1 cellular context compared by ENCODE assay signal in the genomic region with DNA sequence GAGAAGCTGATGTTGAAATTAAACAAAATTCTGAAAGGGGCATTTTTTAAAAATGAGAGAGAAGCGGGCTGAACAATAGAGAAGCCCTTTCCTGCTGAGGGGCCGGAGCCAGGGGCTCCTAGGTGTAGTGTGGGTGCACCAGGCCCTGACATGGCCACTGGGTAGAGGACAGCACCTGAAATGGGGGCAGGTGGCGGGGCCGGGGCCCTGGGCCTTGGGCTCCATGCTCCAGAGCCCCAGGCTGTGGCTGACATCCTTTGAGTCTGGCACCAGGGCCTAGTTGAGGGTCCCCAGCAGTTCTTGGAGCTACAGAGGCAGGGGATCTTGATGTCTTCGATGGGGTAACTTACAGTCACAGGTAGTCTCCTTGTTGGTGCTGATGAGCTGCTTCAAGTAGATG.
TF ChIP-seq lines count a peak whose summit lies in the region.

No MANE protein-coding gene starts in this region.

TF ChIP-seq in GM23338, 12 proteins besides CTCF, POLR2A, EP300 and RAD21 (continued from another document):
- TF ChIP-seq, protein P1, sequence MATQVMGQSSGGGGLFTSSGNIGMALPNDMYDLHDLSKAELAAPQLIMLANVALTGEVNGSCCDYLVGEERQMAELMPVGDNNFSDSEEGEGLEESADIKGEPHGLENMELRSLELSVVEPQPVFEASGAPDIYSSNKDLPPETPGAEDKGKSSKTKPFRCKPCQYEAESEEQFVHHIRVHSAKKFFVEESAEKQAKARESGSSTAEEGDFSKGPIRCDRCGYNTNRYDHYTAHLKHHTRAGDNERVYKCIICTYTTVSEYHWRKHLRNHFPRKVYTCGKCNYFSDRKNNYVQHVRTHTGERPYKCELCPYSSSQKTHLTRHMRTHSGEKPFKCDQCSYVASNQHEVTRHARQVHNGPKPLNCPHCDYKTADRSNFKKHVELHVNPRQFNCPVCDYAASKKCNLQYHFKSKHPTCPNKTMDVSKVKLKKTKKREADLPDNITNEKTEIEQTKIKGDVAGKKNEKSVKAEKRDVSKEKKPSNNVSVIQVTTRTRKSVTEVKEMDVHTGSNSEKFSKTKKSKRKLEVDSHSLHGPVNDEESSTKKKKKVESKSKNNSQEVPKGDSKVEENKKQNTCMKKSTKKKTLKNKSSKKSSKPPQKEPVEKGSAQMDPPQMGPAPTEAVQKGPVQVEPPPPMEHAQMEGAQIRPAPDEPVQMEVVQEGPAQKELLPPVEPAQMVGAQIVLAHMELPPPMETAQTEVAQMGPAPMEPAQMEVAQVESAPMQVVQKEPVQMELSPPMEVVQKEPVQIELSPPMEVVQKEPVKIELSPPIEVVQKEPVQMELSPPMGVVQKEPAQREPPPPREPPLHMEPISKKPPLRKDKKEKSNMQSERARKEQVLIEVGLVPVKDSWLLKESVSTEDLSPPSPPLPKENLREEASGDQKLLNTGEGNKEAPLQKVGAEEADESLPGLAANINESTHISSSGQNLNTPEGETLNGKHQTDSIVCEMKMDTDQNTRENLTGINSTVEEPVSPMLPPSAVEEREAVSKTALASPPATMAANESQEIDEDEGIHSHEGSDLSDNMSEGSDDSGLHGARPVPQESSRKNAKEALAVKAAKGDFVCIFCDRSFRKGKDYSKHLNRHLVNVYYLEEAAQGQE (IDR thresholded peaks at IDR 0.05; ENCODE audit: unreplicated experiment): no peak
- TF ChIP-seq STAT1 (IDR thresholded peaks at IDR 0.05; ENCODE audit: unreplicated experiment) (no peak), EZH2phosphoT487 (IDR thresholded peaks at IDR 0.05; ENCODE audit: unreplicated experiment) (no peak), NANOG (IDR thresholded peaks at IDR 0.05; ENCODE audit: borderline replicate concordance) (no peak), EZH2 (IDR thresholded peaks at IDR 0.05; ENCODE audit: low read depth, unreplicated experiment) (no peak), ZNF114 (CRISPR knock-in tag; IDR thresholded peaks at IDR 0.05) (no peak), POLR2AphosphoS5 (IDR thresholded peaks at IDR 0.05; ENCODE audit: low read depth) (no peak), JUNB (IDR thresholded peaks at IDR 0.05; ENCODE audit: unreplicated experiment) (no peak)
- TF ChIP-seq, protein P2, sequence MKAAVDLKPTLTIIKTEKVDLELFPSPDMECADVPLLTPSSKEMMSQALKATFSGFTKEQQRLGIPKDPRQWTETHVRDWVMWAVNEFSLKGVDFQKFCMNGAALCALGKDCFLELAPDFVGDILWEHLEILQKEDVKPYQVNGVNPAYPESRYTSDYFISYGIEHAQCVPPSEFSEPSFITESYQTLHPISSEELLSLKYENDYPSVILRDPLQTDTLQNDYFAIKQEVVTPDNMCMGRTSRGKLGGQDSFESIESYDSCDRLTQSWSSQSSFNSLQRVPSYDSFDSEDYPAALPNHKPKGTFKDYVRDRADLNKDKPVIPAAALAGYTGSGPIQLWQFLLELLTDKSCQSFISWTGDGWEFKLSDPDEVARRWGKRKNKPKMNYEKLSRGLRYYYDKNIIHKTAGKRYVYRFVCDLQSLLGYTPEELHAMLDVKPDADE (IDR thresholded peaks at IDR 0.05): no peak
- TF ChIP-seq, protein P3, sequence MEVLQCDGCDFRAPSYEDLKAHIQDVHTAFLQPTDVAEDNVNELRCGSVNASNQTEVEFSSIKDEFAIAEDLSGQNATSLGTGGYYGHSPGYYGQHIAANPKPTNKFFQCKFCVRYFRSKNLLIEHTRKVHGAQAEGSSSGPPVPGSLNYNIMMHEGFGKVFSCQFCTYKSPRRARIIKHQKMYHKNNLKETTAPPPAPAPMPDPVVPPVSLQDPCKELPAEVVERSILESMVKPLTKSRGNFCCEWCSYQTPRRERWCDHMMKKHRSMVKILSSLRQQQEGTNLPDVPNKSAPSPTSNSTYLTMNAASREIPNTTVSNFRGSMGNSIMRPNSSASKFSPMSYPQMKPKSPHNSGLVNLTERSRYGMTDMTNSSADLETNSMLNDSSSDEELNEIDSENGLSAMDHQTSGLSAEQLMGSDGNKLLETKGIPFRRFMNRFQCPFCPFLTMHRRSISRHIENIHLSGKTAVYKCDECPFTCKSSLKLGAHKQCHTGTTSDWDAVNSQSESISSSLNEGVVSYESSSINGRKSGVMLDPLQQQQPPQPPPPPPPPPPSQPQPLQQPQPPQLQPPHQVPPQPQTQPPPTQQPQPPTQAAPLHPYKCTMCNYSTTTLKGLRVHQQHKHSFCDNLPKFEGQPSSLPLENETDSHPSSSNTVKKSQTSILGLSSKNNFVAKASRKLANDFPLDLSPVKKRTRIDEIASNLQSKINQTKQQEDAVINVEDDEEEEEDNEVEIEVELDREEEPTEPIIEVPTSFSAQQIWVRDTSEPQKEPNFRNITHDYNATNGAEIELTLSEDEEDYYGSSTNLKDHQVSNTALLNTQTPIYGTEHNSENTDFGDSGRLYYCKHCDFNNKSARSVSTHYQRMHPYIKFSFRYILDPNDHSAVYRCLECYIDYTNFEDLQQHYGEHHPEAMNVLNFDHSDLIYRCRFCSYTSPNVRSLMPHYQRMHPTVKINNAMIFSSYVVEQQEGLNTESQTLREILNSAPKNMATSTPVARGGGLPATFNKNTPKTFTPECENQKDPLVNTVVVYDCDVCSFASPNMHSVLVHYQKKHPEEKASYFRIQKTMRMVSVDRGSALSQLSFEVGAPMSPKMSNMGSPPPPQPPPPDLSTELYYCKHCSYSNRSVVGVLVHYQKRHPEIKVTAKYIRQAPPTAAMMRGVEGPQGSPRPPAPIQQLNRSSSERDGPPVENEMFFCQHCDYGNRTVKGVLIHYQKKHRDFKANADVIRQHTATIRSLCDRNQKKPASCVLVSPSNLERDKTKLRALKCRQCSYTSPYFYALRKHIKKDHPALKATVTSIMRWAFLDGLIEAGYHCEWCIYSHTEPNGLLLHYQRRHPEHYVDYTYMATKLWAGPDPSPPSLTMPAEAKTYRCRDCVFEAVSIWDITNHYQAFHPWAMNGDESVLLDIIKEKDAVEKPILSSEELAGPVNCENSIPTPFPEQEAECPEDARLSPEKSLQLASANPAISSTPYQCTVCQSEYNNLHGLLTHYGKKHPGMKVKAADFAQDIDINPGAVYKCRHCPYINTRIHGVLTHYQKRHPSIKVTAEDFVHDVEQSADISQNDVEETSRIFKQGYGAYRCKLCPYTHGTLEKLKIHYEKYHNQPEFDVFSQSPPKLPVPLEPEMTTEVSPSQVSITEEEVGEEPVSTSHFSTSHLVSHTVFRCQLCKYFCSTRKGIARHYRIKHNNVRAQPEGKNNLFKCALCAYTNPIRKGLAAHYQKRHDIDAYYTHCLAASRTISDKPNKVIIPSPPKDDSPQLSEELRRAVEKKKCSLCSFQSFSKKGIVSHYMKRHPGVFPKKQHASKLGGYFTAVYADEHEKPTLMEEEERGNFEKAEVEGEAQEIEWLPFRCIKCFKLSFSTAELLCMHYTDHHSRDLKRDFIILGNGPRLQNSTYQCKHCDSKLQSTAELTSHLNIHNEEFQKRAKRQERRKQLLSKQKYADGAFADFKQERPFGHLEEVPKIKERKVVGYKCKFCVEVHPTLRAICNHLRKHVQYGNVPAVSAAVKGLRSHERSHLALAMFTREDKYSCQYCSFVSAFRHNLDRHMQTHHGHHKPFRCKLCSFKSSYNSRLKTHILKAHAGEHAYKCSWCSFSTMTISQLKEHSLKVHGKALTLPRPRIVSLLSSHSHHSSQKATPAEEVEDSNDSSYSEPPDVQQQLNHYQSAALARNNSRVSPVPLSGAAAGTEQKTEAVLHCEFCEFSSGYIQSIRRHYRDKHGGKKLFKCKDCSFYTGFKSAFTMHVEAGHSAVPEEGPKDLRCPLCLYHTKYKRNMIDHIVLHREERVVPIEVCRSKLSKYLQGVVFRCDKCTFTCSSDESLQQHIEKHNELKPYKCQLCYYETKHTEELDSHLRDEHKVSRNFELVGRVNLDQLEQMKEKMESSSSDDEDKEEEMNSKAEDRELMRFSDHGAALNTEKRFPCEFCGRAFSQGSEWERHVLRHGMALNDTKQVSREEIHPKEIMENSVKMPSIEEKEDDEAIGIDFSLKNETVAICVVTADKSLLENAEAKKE (CRISPR knock-in tag; IDR thresholded peaks at IDR 0.05): no peak
TF ChIP-seq in GM23338: peak in this region for 0.
